In genomic region chr22:45442120-45442519, GRCh38 we compare ENCODE assay signal across 1 cellular context.
TF ChIP-seq lines count a peak whose summit lies in the region.

No MANE protein-coding gene starts in this region.

TF ChIP-seq in HepG2, 621 proteins besides CTCF, POLR2A, EP300 and RAD21 (continued from another document):
- TF ChIP-seq TBX2 (CRISPR knock-in tag; IDR thresholded peaks at IDR 0.05; ENCODE audit: borderline replicate concordance) (0 out of 2 replicates have a peak, but pooled peaks have one; percentile 14), KLF9 (CRISPR knock-in tag; IDR thresholded peaks at IDR 0.05; ENCODE audit: low read depth) (no peak), ZBTB26 (CRISPR knock-in tag; IDR thresholded peaks at IDR 0.05; ENCODE audit: borderline replicate concordance) (peak; percentile 60; the same call in 1 of the 2 replicates), PAXIP1 (CRISPR knock-in tag; conservative IDR thresholded peaks at IDR 0.05) (peak; percentile 81), HES4 (CRISPR knock-in tag; IDR thresholded peaks at IDR 0.05; ENCODE audit: borderline replicate concordance) (no peak), PRDM15 (CRISPR knock-in tag; IDR thresholded peaks at IDR 0.05) (no peak), NFKBIZ (CRISPR knock-in tag; IDR thresholded peaks at IDR 0.05) (no peak), FOXA1 (IDR thresholded peaks at IDR 0.05) (no peak), FOXA1 (CRISPR knock-in tag; IDR thresholded peaks at IDR 0.05) (peak; percentile 64), BCL6 (CRISPR knock-in tag; IDR thresholded peaks at IDR 0.05) (peak; percentile 41; the same call in 1 of the 2 replicates), JDP2 (CRISPR knock-in tag; IDR thresholded peaks at IDR 0.05; ENCODE audit: borderline replicate concordance) (no peak), MTERF4 (CRISPR knock-in tag; IDR thresholded peaks at IDR 0.05) (no peak), GATAD2A (CRISPR knock-in tag; IDR thresholded peaks at IDR 0.05) (peak; percentile 66; the same call in 1 of the 2 replicates), KDM6A (CRISPR knock-in tag; IDR thresholded peaks at IDR 0.05; ENCODE audit: low read depth) (peak; percentile 66; the same call in 1 of the 2 replicates), ZNF329 (CRISPR knock-in tag; IDR thresholded peaks at IDR 0.05; ENCODE audit: low read depth) (no peak), FOXP1 (IDR thresholded peaks at IDR 0.05) (no peak), FOXP1 (CRISPR knock-in tag; IDR thresholded peaks at IDR 0.05) (0 out of 2 replicates have a peak, but pooled peaks have one; percentile 20), CBX2 (IDR thresholded peaks at IDR 0.05; ENCODE audit: low read depth, low read length) (no peak), CBX2 (CRISPR knock-in tag; IDR thresholded peaks at IDR 0.05; ENCODE audit: low read depth) (no peak), ARID5B (CRISPR knock-in tag; IDR thresholded peaks at IDR 0.05) (peak; percentile 47), ZNF251 (CRISPR knock-in tag; IDR thresholded peaks at IDR 0.05) (no peak), SOX5 (CRISPR knock-in tag; IDR thresholded peaks at IDR 0.05; ENCODE audit: borderline replicate concordance) (peak; percentile 30; the same call in 1 of the 2 replicates), KDM2A (CRISPR knock-in tag; IDR thresholded peaks at IDR 0.05; ENCODE audit: borderline replicate concordance, low read depth) (0 out of 2 replicates have a peak, but pooled peaks have one; percentile 43), PHF21A (CRISPR knock-in tag; IDR thresholded peaks at IDR 0.05) (peak; percentile 44), TEAD3 (CRISPR knock-in tag; optimal IDR thresholded peaks at IDR 0.05; ENCODE audit: borderline replicate concordance) (peak; percentile 68), ZMYM4 (CRISPR knock-in tag; IDR thresholded peaks at IDR 0.05) (0 out of 2 replicates have a peak, but pooled peaks have one; percentile 20), HNF4A (CRISPR knock-in tag; IDR thresholded peaks at IDR 0.05) (peak; percentile 71)
